ENCODE assay signal across 33 cellular contexts in the genomic region with DNA sequence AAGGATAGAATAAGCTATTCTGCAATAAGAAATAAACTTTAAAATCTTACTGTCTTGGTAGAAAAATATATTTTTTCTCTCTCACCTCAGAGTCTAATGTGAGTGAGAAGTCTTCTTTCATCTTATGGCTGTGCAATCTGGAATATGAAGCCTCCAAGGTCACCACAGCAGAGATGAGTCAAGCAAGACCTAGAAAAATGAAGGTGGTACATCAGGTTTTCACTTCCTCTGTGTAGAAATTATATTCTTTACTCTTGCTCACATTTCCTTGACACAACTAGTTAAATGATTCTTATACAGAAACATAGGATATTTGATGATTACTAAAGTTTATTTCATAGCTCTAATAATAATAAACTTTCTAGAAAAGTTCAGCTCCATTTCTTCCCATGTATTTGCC.
"Had no signal": no experiment of that assay in that cellular context is flagged by ENCODE, and none has a peak within 500 bp of the region (broad histone marks: within the 10 kb centered on the region; RNA-seq: fewer than 3 reads in every experiment).

No MANE protein-coding gene starts in this region.

- FAIRE-seq: astrocyte, bronchial epithelial cell had no signal

- H3K27me3 ChIP-seq: adrenal gland, ascending aorta, body of pancreas, brain microvascular endothelial cell, breast epithelium, cardiac muscle cell had no signal

- H3K4me3 ChIP-seq: adrenal gland, ascending aorta, body of pancreas, breast epithelium, cardiac muscle cell had no signal

- H3K36me3 ChIP-seq: adrenal gland, ascending aorta, brain microvascular endothelial cell, breast epithelium, cardiac muscle cell had no signal

- DNase-seq: activated effector memory CD4-positive, alpha-beta T cell treated with anti-CD3 and anti-CD28 coated beads, Interleukin-2, amount 50 U/mL, for 16 hours; activated effector memory CD4-positive, alpha-beta T cell treated with Interleukin-2 at 50 U/mL for 16 hours; activated gamma-delta T cell; activated gamma-delta T cell treated with Interleukin-2 at 50 U/mL for 16 hours; activated naive CD4-positive, alpha-beta T cell; activated naive CD4-positive, alpha-beta T cell treated with anti-CD3 and anti-CD28 coated beads for 36 hours; activated naive CD4-positive, alpha-beta T cell treated with anti-CD3 and anti-CD28 coated beads, Interleukin-2, amount 10 ng/mL, durations not matched to agents 7 days and 5 days; activated naive CD4-positive, alpha-beta T cell treated with anti-CD3 and anti-CD28 coated beads, Interleukin-2, amount 50 U/mL, for 16 hours; activated naive CD4-positive, alpha-beta T cell treated with Interleukin-2 at 50 U/mL for 16 hours; activated naive CD8-positive, alpha-beta T cell treated with anti-CD3 and anti-CD28 coated beads for 36 hours; activated naive CD8-positive, alpha-beta T cell treated with anti-CD3 and anti-CD28 coated beads, Interleukin-2, amount 10 ng/mL, durations not matched to agents 7 days and 5 days; activated naive CD8-positive, alpha-beta T cell treated with anti-CD3 and anti-CD28 coated beads, Interleukin-2, amount 50 U/mL, for 24 hours; activated T-cell treated with anti-CD3 and anti-CD28 coated beads, Interleukin-2, amount 50 U/mL, for 24 hours; activated T-cell treated with anti-CD3 and anti-CD28 coated beads, Interleukin-2, amount 50 U/mL, for 4 hours; activated T-cell treated with anti-CD3 and anti-CD28 coated beads, Interleukin-2, amount 50 U/mL, for 48 hours; activated T-cell treated with anti-CD3 and anti-CD28 coated beads, Interleukin-2, amount 50 U/mL, for 72 hours; adrenal gland; amniotic stem cell; amygdala; anterior cingulate cortex; aorta; body of pancreas; brain microvascular endothelial cell; caudate nucleus; central memory CD4-positive, alpha-beta T cell; cerebellar nuclear complex had no signal

- ATAC-seq: activated naive CD4-positive, alpha-beta T cell treated with anti-CD3 and anti-CD28 coated beads, Interleukin-2, amount 50 U/mL, for 72 hours; activated naive CD8-positive, alpha-beta T cell treated with anti-CD3 and anti-CD28 coated beads, Interleukin-2, amount 50 U/mL, for 24 hours; activated T-cell treated with anti-CD3 and anti-CD28 coated beads, Interleukin-2, amount 50 U/mL, for 4 hours; activated T-cell treated with anti-CD3 and anti-CD28 coated beads, Interleukin-2, amount 50 U/mL, for 72 hours; activated T-helper 17 cell treated with anti-CD3 and anti-CD28 coated beads, Interleukin-2, amount 50 U/mL, for 72 hours; body of pancreas had no signal

- H3K27ac ChIP-seq: adrenal gland, ascending aorta, body of pancreas, brain microvascular endothelial cell, breast epithelium, cardiac muscle cell had no signal

- H3K4me1 ChIP-seq: adrenal gland, ascending aorta, body of pancreas, breast epithelium had no signal

- H3K9me3 ChIP-seq: adrenal gland, ascending aorta, body of pancreas, breast epithelium had no signal
